9 cellular contexts compared by ENCODE assay signal in genomic region chr22:25475554-25476022, GRCh38.
DNase-seq lines count a peak whose midpoint lies in the region; ATAC-seq lines count a peak whose summit lies in the region.
"Had no signal": no experiment of that assay in that cellular context is flagged by ENCODE, and none has a peak within 500 bp of the region (broad histone marks: within the 10 kb centered on the region; RNA-seq: fewer than 3 reads in every experiment).

No MANE protein-coding gene starts in this region.

- CTCF ChIA-PET in T-cell (lab: Charles Lee), result interaction anchor here in 1 of 2 donors (0.7 kb wide), 1 partner anchor 816 kb away, joined by 4 read pairs; no protein-coding TSS in a partner anchor

- H3K4me1 Mint-ChIP-seq in stimulated activated effector memory CD8-positive, alpha-beta T cell treated with anti-CD3 and anti-CD28 coated beads, Interleukin-12 subunit alpha, Interleukin-12 subunit beta, amount 100 ng/mL, for 72 hours, result no peaks in the 10 kb centered on the region
- peaks cover 2 to 6% (median 4%) of the 10 kb centered on the region in 3 donors for H3K4me1 Mint-ChIP-seq in T-cell

- no peaks in the 10 kb centered on the region for H3K27me3 Mint-ChIP-seq in T-cell

- no peaks in the 10 kb centered on the region for H3K9me3 Mint-ChIP-seq in stimulated activated effector memory CD8-positive, alpha-beta T cell treated with anti-CD3 and anti-CD28 coated beads, Interleukin-12 subunit alpha, Interleukin-12 subunit beta, amount 100 ng/mL, for 72 hours
- H3K9me3 Mint-ChIP-seq in T-cell, result peaks cover 0 to 3% (median 3%) of the 10 kb centered on the region in 3 donors

- POLR2A ChIA-PET in T-cell (lab: Charles Lee), result no interaction called here

- no peak overlapping the region for H3K27ac Mint-ChIP-seq in stimulated activated effector memory CD8-positive, alpha-beta T cell treated with anti-CD3 and anti-CD28 coated beads, Interleukin-12 subunit alpha, Interleukin-12 subunit beta, amount 100 ng/mL, for 72 hours
- no peak overlapping the region for H3K27ac Mint-ChIP-seq in T-cell

- H3K4me3 Mint-ChIP-seq in stimulated activated effector memory CD8-positive, alpha-beta T cell treated with anti-CD3 and anti-CD28 coated beads, Interleukin-12 subunit alpha, Interleukin-12 subunit beta, amount 100 ng/mL, for 72 hours, result no peak overlapping the region
- no peak overlapping the region for H3K4me3 Mint-ChIP-seq in T-cell

- H3K36me3 Mint-ChIP-seq in stimulated activated effector memory CD8-positive, alpha-beta T cell treated with anti-CD3 and anti-CD28 coated beads, Interleukin-12 subunit alpha, Interleukin-12 subunit beta, amount 100 ng/mL, for 72 hours, result peaks cover 17% of the 10 kb centered on the region
- peaks cover 14% of the 10 kb centered on the region for H3K36me3 Mint-ChIP-seq in T-cell

- ATAC-seq in stimulated activated effector memory CD8-positive, alpha-beta T cell treated with anti-CD3 and anti-CD28 coated beads, Interleukin-12 subunit alpha, Interleukin-12 subunit beta, amount 100 ng/mL, for 72 hours, result peak; percentile 53
- no peak for ATAC-seq in T-cell (replicated peaks in 1 of 4)
- ATAC-seq: K562 had no signal

- DNase-seq in DMS53 (lab: John Stamatoyannopoulos, UW) (peak; percentile 68), DMS53 treated with DMSO at 0.1 percent for 48 hours (lab: John Stamatoyannopoulos, UW; ENCODE audit: unreplicated experiment) (no peak), NCI-H748 treated with DMSO at 0.1 percent for 48 hours (lab: John Stamatoyannopoulos, UW) (peak; percentile 79), glomerular endothelial cell (ENCODE audit: extremely low read depth, low read depth, low spot score) (peak; percentile 42), T-cell (no peak), mucosa of gallbladder (ENCODE audit: low spot score) (no peak), NCI-H1930 (lab: John Stamatoyannopoulos, UW) (no peak)
- no peak for DNase-seq in stimulated activated effector memory CD8-positive, alpha-beta T cell treated with anti-CD3 and anti-CD28 coated beads, Interleukin-12 subunit alpha, Interleukin-12 subunit beta, amount 100 ng/mL, for 72 hours (ENCODE audit: low spot score in 2 of 2)

Comparison
In these comparisons a context has a peak if more than half of its experiments do, and no peak if none do; other contexts are left out.
1. DNase-seq: peak in DMS53 (single experiment), NCI-H748 treated with DMSO at 0.1 percent for 48 hours (single experiment) and glomerular endothelial cell (single experiment); none in DMS53 treated with DMSO at 0.1 percent for 48 hours (single experiment), stimulated activated effector memory CD8-positive, alpha-beta T cell treated with anti-CD3 and anti-CD28 coated beads, Interleukin-12 subunit alpha, Interleukin-12 subunit beta, amount 100 ng/mL, for 72 hours (0 of 2), T-cell (0 of 34), mucosa of gallbladder (single experiment) and NCI-H1930 (0 of 2).